ENCODE assay signal across 9 cellular contexts in the genomic region with DNA sequence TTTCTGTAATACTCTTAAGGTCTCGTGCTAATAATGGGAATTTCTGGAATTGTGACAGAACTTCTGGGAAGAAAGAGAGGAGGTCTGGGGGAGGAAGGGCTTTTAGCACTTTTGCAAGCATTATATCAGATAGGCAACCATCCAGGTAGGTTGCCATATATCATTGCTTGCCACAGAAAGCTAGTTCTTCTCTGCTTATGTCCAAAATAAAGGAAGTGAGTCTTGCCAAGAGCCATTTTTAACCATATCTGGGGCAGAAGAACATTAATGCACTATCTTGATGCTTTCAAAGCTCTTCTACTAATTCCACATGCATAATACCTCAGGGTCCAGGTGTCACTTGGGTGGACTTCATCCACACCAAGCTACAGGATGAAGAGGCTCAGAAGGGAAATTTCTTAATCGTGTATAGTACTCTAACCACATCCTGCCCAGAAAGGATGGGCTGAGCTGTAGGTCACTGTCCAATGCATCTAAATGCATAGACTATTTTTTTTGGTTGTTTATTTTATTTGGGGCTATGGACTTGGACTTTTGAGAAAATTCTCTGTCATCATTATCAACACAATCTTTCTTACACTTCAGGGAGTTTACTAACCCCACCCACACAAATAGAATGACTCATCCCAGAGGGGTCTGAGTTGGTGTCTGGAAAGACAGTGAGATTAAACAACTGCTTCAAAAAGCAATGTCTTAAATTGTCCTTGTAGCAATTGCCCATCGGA.
DNase-seq lines count a peak whose midpoint lies in the region; ATAC-seq and TF ChIP-seq lines count a peak whose summit lies in the region.
"Had no signal": no experiment of that assay in that cellular context is flagged by ENCODE, and none has a peak within 500 bp of the region (broad histone marks: within the 10 kb centered on the region; RNA-seq: fewer than 3 reads in every experiment).

No MANE protein-coding gene starts in this region.

- DNase-seq in GM12864 (ENCODE audit: low read depth) (peak; percentile 57), epithelial cell of esophagus (ENCODE audit: low read depth) (peak; percentile 30), right atrium auricular region (ENCODE audit: low spot score) (no peak), HT-29 (ENCODE audit: low spot score) (no peak), NCI-H187 treated with DMSO at 0.1 percent for 48 hours (lab: John Stamatoyannopoulos, UW) (no peak), midbrain (lab: John Stamatoyannopoulos, UW) (no peak)

- no peaks in the 10 kb centered on the region for H3K4me1 ChIP-seq in right atrium auricular region

- no peak overlapping the region for H3K27ac ChIP-seq in right atrium auricular region
- H3K27ac ChIP-seq: VCaP had no signal

- H3K9me3 ChIP-seq in right atrium auricular region: no peaks in the 10 kb centered on the region

- no peaks in the 10 kb centered on the region for H3K27me3 ChIP-seq in right atrium auricular region

- H3K4me3 ChIP-seq in GM12864 (ENCODE audit: low read depth, low read length): no peak overlapping the region
- no peak overlapping the region for H3K4me3 ChIP-seq in epithelial cell of esophagus (ENCODE audit: low read length)
- no peak overlapping the region for H3K4me3 ChIP-seq in right atrium auricular region

- TF ChIP-seq CTCF in GM12864 (IDR thresholded peaks at IDR 0.05; ENCODE audit: low read depth, low read length, missing control alignments) (no peak), epithelial cell of esophagus (IDR thresholded peaks at IDR 0.05; ENCODE audit: insufficient read depth, low read depth, low read length, missing control alignments) (no peak), right atrium auricular region (IDR thresholded peaks at IDR 0.05) (no peak)

- H3K36me3 ChIP-seq in right atrium auricular region: no peaks in the 10 kb centered on the region

- peak; percentile 45 for ATAC-seq in GM21367 (IDR thresholded peaks at IDR 0.05; ENCODE audit: unreplicated experiment)
- ATAC-seq in HG03442 (IDR thresholded peaks at IDR 0.05; ENCODE audit: unreplicated experiment): peak; percentile 39

Comparison
In these comparisons a context has a peak if more than half of its experiments do, and no peak if none do; other contexts are left out.
1. DNase-seq: peak in GM12864 (single experiment) and epithelial cell of esophagus (single experiment); none in right atrium auricular region (single experiment), HT-29 (single experiment), NCI-H187 treated with DMSO at 0.1 percent for 48 hours (single experiment) and midbrain (single experiment).